In genomic region chr3:197189633-197190032, GRCh38 we compare ENCODE assay signal across 19 cellular contexts.
DNase-seq lines count a peak whose midpoint lies in the region; ATAC-seq, FAIRE-seq and TF ChIP-seq lines count a peak whose summit lies in the region.
"Had no signal": no experiment of that assay in that cellular context is flagged by ENCODE, and none has a peak within 500 bp of the region (broad histone marks: within the 10 kb centered on the region; RNA-seq: fewer than 3 reads in every experiment).

No MANE protein-coding gene starts in this region.

- H3K36me3 ChIP-seq in astrocyte (ENCODE audit: insufficient read depth, low read length) (peaks cover 23% of the 10 kb centered on the region), trophoblast cell (ENCODE audit: control insufficient read depth in 1 of 2, insufficient read depth in 2 of 2, low read length in 2 of 2) (peaks cover 0 to 2% of the 10 kb centered on the region in 2 experiments), SJCRH30 (peaks cover 7% of the 10 kb centered on the region)

- H3K4me2 ChIP-seq in astrocyte (ENCODE audit: low read length) (peak overlapping the region; percentile 13), trophoblast cell (ENCODE audit: low read length) (no peak overlapping the region)

- no peaks in the 10 kb centered on the region for H3K27me3 Mint-ChIP-seq in activated naive CD8-positive, alpha-beta T cell treated with anti-CD3 and anti-CD28 coated beads, Interleukin-2, amount 50 U/mL, for 24 hours
- no peaks in the 10 kb centered on the region for H3K27me3 Mint-ChIP-seq in activated naive CD8-positive, alpha-beta T cell treated with anti-CD3 and anti-CD28 coated beads for 36 hours
- H3K27me3 Mint-ChIP-seq in astrocyte (ENCODE audit: low read depth, unreplicated experiment): no peaks in the 10 kb centered on the region
- H3K27me3 Mint-ChIP-seq: activated CD4-positive, alpha-beta memory T cell treated with anti-CD3 and anti-CD28 coated beads, Interleukin-2, amount 10 ng/mL, durations not matched to agents 7 days and 5 days had no signal

- H4K12ac ChIP-seq in trophoblast cell (ENCODE audit: low read depth, low read length): no peak overlapping the region

- no peak for DNase-seq in activated naive CD8-positive, alpha-beta T cell treated with anti-CD3 and anti-CD28 coated beads, Interleukin-2, amount 50 U/mL, for 24 hours
- no peak for DNase-seq in activated naive CD8-positive, alpha-beta T cell treated with anti-CD3 and anti-CD28 coated beads for 36 hours
- peak; percentile 44 for DNase-seq in M059J (ENCODE audit: low read depth)
- DNase-seq in astrocyte (ENCODE audit: low read depth): no peak
- DNase-seq in trophoblast cell: peak; percentile 73 to 96
- DNase-seq in SJCRH30: no peak
- DNase-seq in T1000 (lab: John Stamatoyannopoulos, UW): no peak
- no peak for DNase-seq in Ammon's horn (ENCODE audit: low spot score)
- DNase-seq: activated CD4-positive, alpha-beta memory T cell treated with anti-CD3 and anti-CD28 coated beads, Interleukin-2, amount 10 ng/mL, durations not matched to agents 7 days and 5 days; DMS79 treated with DMSO at 0.1 percent for 48 hours; foreskin melanocyte; Karpas-422; NCI-H1092; NCI-H2029; spleen; stimulated activated CD8-positive, alpha-beta memory T cell treated with anti-CD3 and anti-CD28 coated beads, Interleukin-4, amount 100 ng/mL, for 48 hours had no signal

- H3K9ac ChIP-seq in astrocyte (ENCODE audit: low read length) (no peak overlapping the region), trophoblast cell (ENCODE audit: low read length) (no peak overlapping the region)

- peaks cover 18% of the 10 kb centered on the region for H3K4me1 ChIP-seq in astrocyte (ENCODE audit: insufficient read depth, low read length)
- no peaks in the 10 kb centered on the region for H3K4me1 ChIP-seq in trophoblast cell (ENCODE audit: control insufficient read depth in 1 of 2, insufficient read depth in 2 of 2, low read length in 2 of 2)
- no peaks in the 10 kb centered on the region for H3K4me1 ChIP-seq in SJCRH30

- peak overlapping the region; percentile 42 for H3K27ac Mint-ChIP-seq in activated naive CD8-positive, alpha-beta T cell treated with anti-CD3 and anti-CD28 coated beads, Interleukin-2, amount 50 U/mL, for 24 hours
- H3K27ac Mint-ChIP-seq in activated naive CD8-positive, alpha-beta T cell treated with anti-CD3 and anti-CD28 coated beads for 36 hours: no peak overlapping the region
- peak overlapping the region; percentile 31 for H3K27ac Mint-ChIP-seq in astrocyte (ENCODE audit: unreplicated experiment)
- H3K27ac Mint-ChIP-seq: activated CD4-positive, alpha-beta memory T cell treated with anti-CD3 and anti-CD28 coated beads, Interleukin-2, amount 10 ng/mL, durations not matched to agents 7 days and 5 days had no signal

- H3K79me2 ChIP-seq in astrocyte (ENCODE audit: insufficient read depth, low read length) (peaks cover 98% of the 10 kb centered on the region), trophoblast cell (ENCODE audit: control insufficient read depth, insufficient read depth, low read length, poor library complexity) (no peaks in the 10 kb centered on the region)

- H3K79me1 ChIP-seq in trophoblast cell (ENCODE audit: low read length): no peaks in the 10 kb centered on the region

- H3K23ac ChIP-seq in trophoblast cell (ENCODE audit: low read length): no peak overlapping the region

- H3K27me3 ChIP-seq in astrocyte (ENCODE audit: insufficient read depth, low read length) (no peaks in the 10 kb centered on the region), trophoblast cell (ENCODE audit: insufficient read depth, low read length) (no peaks in the 10 kb centered on the region), SJCRH30 (no peaks in the 10 kb centered on the region)
- H3K27me3 ChIP-seq: spleen had no signal

- H2AK5ac ChIP-seq in trophoblast cell (ENCODE audit: low read length): no peak overlapping the region

- no peak overlapping the region for H3K18ac ChIP-seq in trophoblast cell (ENCODE audit: low read length)

- no peak for FAIRE-seq in astrocyte (lab: Jason Lieb, UNC)
- FAIRE-seq: bronchial epithelial cell, HTR-8/SVneo had no signal

- H3K4me1 Mint-ChIP-seq in activated naive CD8-positive, alpha-beta T cell treated with anti-CD3 and anti-CD28 coated beads, Interleukin-2, amount 50 U/mL, for 24 hours: peaks cover 16% of the 10 kb centered on the region
- H3K4me1 Mint-ChIP-seq in activated naive CD8-positive, alpha-beta T cell treated with anti-CD3 and anti-CD28 coated beads for 36 hours: peaks cover 4% of the 10 kb centered on the region
- peaks cover 14% of the 10 kb centered on the region for H3K4me1 Mint-ChIP-seq in astrocyte (ENCODE audit: low read depth, unreplicated experiment)

- H4K91ac ChIP-seq in trophoblast cell (ENCODE audit: low read depth, low read length): no peak overlapping the region

- WGBS in trophoblast cell (ENCODE audit: extremely low coverage, insufficient coverage, insufficient read length): no CpG with 5 or more reads among the region's 3 CpGs

- H4K20me1 ChIP-seq in astrocyte (ENCODE audit: insufficient read depth, low read length): peaks cover 93% of the 10 kb centered on the region

- H3K9me3 ChIP-seq in astrocyte (ENCODE audit: insufficient read depth, low read depth, low read length) (no peaks in the 10 kb centered on the region), trophoblast cell (ENCODE audit: insufficient read depth, low read depth, low read length) (no peaks in the 10 kb centered on the region), SJCRH30 (replicated peaks) (no peaks in the 10 kb centered on the region)
- H3K9me3 ChIP-seq: spleen had no signal

- ATAC-seq in activated naive CD8-positive, alpha-beta T cell treated with anti-CD3 and anti-CD28 coated beads, Interleukin-2, amount 50 U/mL, for 24 hours: no peak

- no peaks in the 10 kb centered on the region for H3K9me3 Mint-ChIP-seq in activated naive CD8-positive, alpha-beta T cell treated with anti-CD3 and anti-CD28 coated beads, Interleukin-2, amount 50 U/mL, for 24 hours
- no peaks in the 10 kb centered on the region for H3K9me3 Mint-ChIP-seq in activated naive CD8-positive, alpha-beta T cell treated with anti-CD3 and anti-CD28 coated beads for 36 hours
- no peaks in the 10 kb centered on the region for H3K9me3 Mint-ChIP-seq in astrocyte (ENCODE audit: unreplicated experiment)
- H3K9me3 Mint-ChIP-seq: activated CD4-positive, alpha-beta memory T cell treated with anti-CD3 and anti-CD28 coated beads, Interleukin-2, amount 10 ng/mL, durations not matched to agents 7 days and 5 days; neural crest cell had no signal

- no peak overlapping the region for H2BK120ac ChIP-seq in trophoblast cell (ENCODE audit: insufficient read depth, low read length, poor library complexity)

- no peak overlapping the region for H4K8ac ChIP-seq in trophoblast cell (ENCODE audit: low read depth, low read length)

- H3K14ac ChIP-seq in trophoblast cell (ENCODE audit: low read length): no peak overlapping the region

- H3K4ac ChIP-seq in trophoblast cell (ENCODE audit: low read depth, low read length): no peak overlapping the region

- no peak overlapping the region for H2BK5ac ChIP-seq in trophoblast cell (ENCODE audit: low read depth, low read length, poor library complexity)

- no peak overlapping the region for H3K4me3 ChIP-seq in astrocyte (ENCODE audit: insufficient read depth, low read depth, low read length)
- H3K4me3 ChIP-seq in trophoblast cell (ENCODE audit: low read depth, low read length): no peak overlapping the region
- no peak overlapping the region for H3K4me3 ChIP-seq in SJCRH30
- H3K4me3 ChIP-seq: spleen had no signal

- H3K27ac ChIP-seq in astrocyte (ENCODE audit: low read depth, low read length) (no peak overlapping the region), trophoblast cell (ENCODE audit: low read depth, low read length) (no peak overlapping the region), SJCRH30 (no peak overlapping the region)
- H3K27ac ChIP-seq: spleen had no signal

- H3K4me3 Mint-ChIP-seq in activated naive CD8-positive, alpha-beta T cell treated with anti-CD3 and anti-CD28 coated beads, Interleukin-2, amount 50 U/mL, for 24 hours: no peak overlapping the region
- H3K4me3 Mint-ChIP-seq in activated naive CD8-positive, alpha-beta T cell treated with anti-CD3 and anti-CD28 coated beads for 36 hours: no peak overlapping the region
- H3K4me3 Mint-ChIP-seq in astrocyte (ENCODE audit: unreplicated experiment): no peak overlapping the region
- H3K4me3 Mint-ChIP-seq: activated CD4-positive, alpha-beta memory T cell treated with anti-CD3 and anti-CD28 coated beads, Interleukin-2, amount 10 ng/mL, durations not matched to agents 7 days and 5 days; neural crest cell had no signal

- peaks cover 9% of the 10 kb centered on the region for H3K36me3 Mint-ChIP-seq in activated naive CD8-positive, alpha-beta T cell treated with anti-CD3 and anti-CD28 coated beads, Interleukin-2, amount 50 U/mL, for 24 hours (ENCODE audit: low read depth)
- H3K36me3 Mint-ChIP-seq in activated naive CD8-positive, alpha-beta T cell treated with anti-CD3 and anti-CD28 coated beads for 36 hours: peaks cover 1% of the 10 kb centered on the region
- peaks cover 14% of the 10 kb centered on the region for H3K36me3 Mint-ChIP-seq in astrocyte (ENCODE audit: low read depth, unreplicated experiment)

- no peak overlapping the region for H2BK12ac ChIP-seq in trophoblast cell (ENCODE audit: low read length)

- TF ChIP-seq CTCF in astrocyte (IDR thresholded peaks at IDR 0.05; ENCODE audit: insufficient read depth, low read depth, low read length): no peak

- H2AFZ ChIP-seq in astrocyte (ENCODE audit: low read depth, low read length): no peak overlapping the region
- H2AFZ ChIP-seq in trophoblast cell (ENCODE audit: insufficient read depth, low read length, poor library complexity): no peak overlapping the region

Comparison
In these comparisons a context has a peak if more than half of its experiments do, and no peak if none do; other contexts are left out.
1. DNase-seq: peak in M059J (single experiment) and trophoblast cell (2 of 2); none in activated naive CD8-positive, alpha-beta T cell treated with anti-CD3 and anti-CD28 coated beads, Interleukin-2, amount 50 U/mL, for 24 hours (single experiment), activated naive CD8-positive, alpha-beta T cell treated with anti-CD3 and anti-CD28 coated beads for 36 hours (single experiment), astrocyte (single experiment), SJCRH30 (0 of 2), T1000 (single experiment) and Ammon's horn (single experiment).